In the genomic region with DNA sequence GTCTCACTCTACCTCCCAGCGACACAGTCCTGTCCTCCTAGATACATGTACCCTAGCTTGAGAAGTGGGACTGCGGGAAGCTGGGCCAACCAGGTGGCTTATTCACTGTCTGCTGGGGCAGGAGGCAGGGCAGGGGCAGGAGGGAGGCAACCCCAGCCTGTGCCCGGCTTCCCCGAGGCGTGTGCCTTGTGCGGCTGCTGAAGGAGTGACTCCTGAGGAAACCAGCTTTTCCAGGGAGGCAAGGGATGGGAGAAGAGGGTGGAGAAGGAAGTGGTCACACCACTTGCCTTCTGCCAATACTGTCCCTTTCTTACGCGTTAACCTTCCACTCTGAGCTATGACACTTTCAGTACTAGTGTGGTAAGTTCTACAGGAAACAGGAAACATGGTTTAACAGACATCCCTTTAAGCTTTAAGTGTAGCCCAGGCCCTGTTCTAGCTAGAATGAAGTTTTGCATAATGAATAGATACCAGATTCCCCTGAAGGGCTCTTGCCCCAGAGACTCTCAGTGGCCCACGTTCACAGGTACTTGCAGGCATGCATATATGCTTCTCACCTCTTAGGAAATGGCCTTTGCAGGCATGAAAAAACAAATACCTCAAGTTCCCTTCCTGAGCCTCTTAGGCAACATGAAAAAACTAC, we compare ENCODE assay signal across 8 cellular contexts. TPM values are rescaled to one million over a fixed set of nuclear protein-coding genes. Genes with fewer than 3 reads are reported as not detected.
DNase-seq lines count a peak whose midpoint lies in the region; ATAC-seq and TF ChIP-seq lines count a peak whose summit lies in the region.

No MANE protein-coding gene starts in this region.

- H3K4me1 Mint-ChIP-seq in activated CD8-positive, alpha-beta memory T cell treated with anti-CD3 and anti-CD28 coated beads, Interleukin-2, amount 10 ng/mL, durations not matched to agents 7 days and 5 days, result peaks cover 42% of the 10 kb centered on the region

- CTCF ChIA-PET in activated CD8-positive, alpha-beta memory T cell treated with anti-CD3 and anti-CD28 coated beads, Interleukin-2, amount 10 ng/mL, durations not matched to agents 7 days and 5 days (lab: Charles Lee), result interaction anchor here (0.8 to 3.9 kb wide), 12 partner anchors 9 to 105 kb away, joined by 3 to 30 read pairs (median 4); partner anchors contain the start of gene SYPL1

- H3K4me3 ChIP-seq in NB4 (ENCODE audit: low read depth, low read length) (peak overlapping the region; percentile 50), right cardiac atrium (ENCODE audit: low read length) (no peak overlapping the region)

- H3K9me3 ChIP-seq in right cardiac atrium (ENCODE audit: control insufficient read depth, low read length), result no peaks in the 10 kb centered on the region

- peak overlapping the region; percentile 68 for H3K4me3 Mint-ChIP-seq in activated CD8-positive, alpha-beta memory T cell treated with anti-CD3 and anti-CD28 coated beads, Interleukin-2, amount 10 ng/mL, durations not matched to agents 7 days and 5 days

- DNase-seq in NB4 (ENCODE audit: low read depth) (peak; percentile 96), right cardiac atrium (peak in 1 of 3 donors; percentile 39), superior temporal gyrus (ENCODE audit: extremely low spot score) (no peak), GM03348 (ENCODE audit: low spot score) (no peak)
- peak; percentile 66 for DNase-seq in activated CD8-positive, alpha-beta memory T cell treated with anti-CD3 and anti-CD28 coated beads, Interleukin-2, amount 10 ng/mL, durations not matched to agents 7 days and 5 days
- DNase-seq in stimulated activated CD4-positive, alpha-beta T cell treated with anti-CD3 and anti-CD28 coated beads, TNF-alpha, amount 100 ng/mL, for 24 hours (ENCODE audit: low read depth in 3 of 3), result peak in 2 of 3 experiments; percentile 7 to 26

- 53% methylated on average over 9 of the region's 9 CpGs for WGBS in right cardiac atrium

- ATAC-seq in GM18505 (IDR thresholded peaks at IDR 0.05; ENCODE audit: unreplicated experiment) (peak; percentile 89), HG02588 (IDR thresholded peaks at IDR 0.05; ENCODE audit: unreplicated experiment) (peak; percentile 99), right cardiac atrium (peak; percentile 71 to 87)
- ATAC-seq in activated CD8-positive, alpha-beta memory T cell treated with anti-CD3 and anti-CD28 coated beads, Interleukin-2, amount 10 ng/mL, durations not matched to agents 7 days and 5 days, result peak; percentile 98

- peak overlapping the region; percentile 94 for H3K27ac Mint-ChIP-seq in activated CD8-positive, alpha-beta memory T cell treated with anti-CD3 and anti-CD28 coated beads, Interleukin-2, amount 10 ng/mL, durations not matched to agents 7 days and 5 days

- H3K4me1 ChIP-seq in right cardiac atrium (ENCODE audit: control insufficient read depth, insufficient read depth, low read length), result peaks cover 18% of the 10 kb centered on the region

- no peak for TF ChIP-seq CTCF in NB4 (IDR thresholded peaks at IDR 0.05; ENCODE audit: low read depth, low read length)

- peak overlapping the region; percentile 75 for H3K27ac ChIP-seq in right cardiac atrium (ENCODE audit: low read length)

- TF ChIP-seq POLR2A in GM18505 (IDR thresholded peaks at IDR 0.05; ENCODE audit: borderline replicate concordance, extremely low read depth, insufficient read depth, insufficient read length) (peak; percentile 45), NB4 (IDR thresholded peaks at IDR 0.05; ENCODE audit: extremely low read depth, insufficient read length) (peak; percentile 60)

- no peaks in the 10 kb centered on the region for H3K27me3 ChIP-seq in right cardiac atrium (ENCODE audit: control insufficient read depth, insufficient read depth)

- no peaks in the 10 kb centered on the region for H3K27me3 Mint-ChIP-seq in activated CD8-positive, alpha-beta memory T cell treated with anti-CD3 and anti-CD28 coated beads, Interleukin-2, amount 10 ng/mL, durations not matched to agents 7 days and 5 days

- intact Hi-C loops in right cardiac atrium (cut with DNase I), result loop anchor here in 1 of 4 donors (5.0 kb wide), 1 partner anchor 41 kb away; the partner anchor contains the start of gene SYPL1

- no peaks in the 10 kb centered on the region for H3K9me3 Mint-ChIP-seq in activated CD8-positive, alpha-beta memory T cell treated with anti-CD3 and anti-CD28 coated beads, Interleukin-2, amount 10 ng/mL, durations not matched to agents 7 days and 5 days (ENCODE audit: low read depth)

- no peaks in the 10 kb centered on the region for H3K36me3 Mint-ChIP-seq in activated CD8-positive, alpha-beta memory T cell treated with anti-CD3 and anti-CD28 coated beads, Interleukin-2, amount 10 ng/mL, durations not matched to agents 7 days and 5 days

RNA-seq across cellular contexts. Expression of gene SYPL1, which starts 40.6 kb away (rescaled TPM):
- 10 to 100 TPM; 21.9 to 24.1 TPM for total RNA-seq in activated CD8-positive, alpha-beta memory T cell treated with anti-CD3 and anti-CD28 coated beads, Interleukin-2, amount 10 ng/mL, durations not matched to agents 7 days and 5 days
- 10 to 100 TPM; 72.2 to 86.9 (median 79.7) TPM for total RNA-seq in right cardiac atrium
- 78.0 TPM for polyA plus RNA-seq in right cardiac atrium

Comparison
In these comparisons a context has a peak if more than half of its experiments do, and no peak if none do; other contexts are left out.
1. DNase-seq: peak in NB4 (single experiment), activated CD8-positive, alpha-beta memory T cell treated with anti-CD3 and anti-CD28 coated beads, Interleukin-2, amount 10 ng/mL, durations not matched to agents 7 days and 5 days (single experiment) and stimulated activated CD4-positive, alpha-beta T cell treated with anti-CD3 and anti-CD28 coated beads, TNF-alpha, amount 100 ng/mL, for 24 hours (2 of 3); none in superior temporal gyrus (single experiment) and GM03348 (single experiment).
2. Peak in every context shown above with its lines, with median percentiles within 50 percentile points of each other: ATAC-seq.